In genomic region chr6:100803264-100803663, GRCh38 we compare ENCODE assay signal across 21 cellular contexts.
A peak's percentile ranks its signal among the peaks of the same experiment; 100 is the strongest.
DNase-seq lines count a peak whose midpoint lies in the region; ATAC-seq, FAIRE-seq and TF ChIP-seq lines count a peak whose summit lies in the region.
"Had no signal": no experiment of that assay in that cellular context is flagged by ENCODE, and none has a peak within 500 bp of the region (broad histone marks: within the 10 kb centered on the region; RNA-seq: fewer than 3 reads in every experiment).

No MANE protein-coding gene starts in this region.

- H3K27ac Mint-ChIP-seq in MCF 10A (ENCODE audit: low read depth, unreplicated experiment): peak overlapping the region; percentile 81
- H3K27ac Mint-ChIP-seq: activated T-helper 2 cell treated with anti-CD3 and anti-CD28 coated beads, Interferon-gamma antibody, Interleukin-2, Interleukin-4, amounts not matched to agents 10 μg/mL and 5 μg/mL and 100 μg/mL, durations not matched to agents 14 hours and 24 hours and 36 hours; CD4-positive, alpha-beta memory T cell; natural killer cell treated with Interleukin-12 subunit alpha and Interleukin-12 subunit beta and Interleukin-15 and Interleukin-18, amount 100 ng/mL, for 72 hours had no signal

- TF ChIP-seq CTCF in MCF 10A (IDR thresholded peaks at IDR 0.05; ENCODE audit: unreplicated experiment) (no peak), breast epithelium (IDR thresholded peaks at IDR 0.05) (no peak), thyroid gland (IDR thresholded peaks at IDR 0.05) (no peak)

- ATAC-seq in GM21825 (IDR thresholded peaks at IDR 0.05; ENCODE audit: unreplicated experiment): no peak
- ATAC-seq: body of pancreas; left colon; natural killer cell treated with Interleukin-12 subunit alpha and Interleukin-12 subunit beta and Interleukin-15 and Interleukin-18, amount 100 ng/mL, for 72 hours had no signal

- peaks cover 2% of the 10 kb centered on the region for H3K36me3 ChIP-seq in breast epithelium
- no peaks in the 10 kb centered on the region for H3K36me3 ChIP-seq in thyroid gland

- WGBS in thyroid gland, 2 donors: 45 to 52% methylated on average over 1 of the region's 1 CpG

- H3K9me3 Mint-ChIP-seq in MCF 10A (ENCODE audit: unreplicated experiment): no peaks in the 10 kb centered on the region
- H3K9me3 Mint-ChIP-seq: activated T-helper 2 cell treated with anti-CD3 and anti-CD28 coated beads, Interferon-gamma antibody, Interleukin-2, Interleukin-4, amounts not matched to agents 10 μg/mL and 5 μg/mL and 100 μg/mL, durations not matched to agents 14 hours and 24 hours and 36 hours; CD4-positive, alpha-beta memory T cell; natural killer cell treated with Interleukin-12 subunit alpha and Interleukin-12 subunit beta and Interleukin-15 and Interleukin-18, amount 100 ng/mL, for 72 hours had no signal

- H3K4me3 ChIP-seq in breast epithelium (no peak overlapping the region), thyroid gland (replicated peaks in 1 of 3) (no peak overlapping the region)
- H3K4me3 ChIP-seq: body of pancreas, tibial artery had no signal

- DNase-seq in MCF 10A (ENCODE audit: unreplicated experiment) (peak; percentile 72), breast epithelium (ENCODE audit: low spot score in 2 of 2) (no peak), NCI-H2029 (lab: John Stamatoyannopoulos, UW) (peak; percentile 57), epithelial cell of prostate (ENCODE audit: low read depth, low spot score) (peak; percentile 3), thyroid gland (peak; percentile 78 to 82), T1000 (lab: John Stamatoyannopoulos, UW) (no peak), GM12891 (ENCODE audit: insufficient read length, low spot score) (no peak)
- DNase-seq: activated CD4-positive, alpha-beta T cell treated with anti-CD3 and anti-CD28 coated beads for 48 hours; body of pancreas; CD4-positive, alpha-beta memory T cell; effector memory CD4-positive, alpha-beta T cell; left colon; midbrain; NCI-H446 treated with DMSO at 0.1 percent for 48 hours; stimulated activated CD4-positive, alpha-beta T cell treated with anti-CD3 and anti-CD28 coated beads, Interleukin-1b, Interleukin-23, amount 100 ng/mL, for 48 hours; stimulated activated naive CD4-positive, alpha-beta T cell treated with Interleukin-2 at 50 U/mL for 16 hours; tibial artery had no signal

- H3K27me3 Mint-ChIP-seq in MCF 10A (ENCODE audit: insufficient read depth, unreplicated experiment): no peaks in the 10 kb centered on the region
- H3K27me3 Mint-ChIP-seq: CD4-positive, alpha-beta memory T cell; natural killer cell treated with Interleukin-12 subunit alpha and Interleukin-12 subunit beta and Interleukin-15 and Interleukin-18, amount 100 ng/mL, for 72 hours had no signal

- H3K36me3 Mint-ChIP-seq in MCF 10A (ENCODE audit: insufficient read depth, unreplicated experiment): peaks cover 24% of the 10 kb centered on the region

- POLR2A ChIA-PET in MCF 10A (lab: Yijun Ruan, JAX): interaction anchor here (0.8 kb wide), 1 partner anchor 11 kb away, joined by 3 read pairs; no protein-coding TSS in a partner anchor

- peaks cover 16% of the 10 kb centered on the region for H3K4me1 Mint-ChIP-seq in MCF 10A (ENCODE audit: insufficient read depth, unreplicated experiment)

- no TSS peak for BruUV-seq in MCF 10A (replicated peaks; lab: Mats Ljungman, UMichigan)

- intact Hi-C loops in MCF 10A (cut with micrococcal nuclease): no loop called here
- intact Hi-C loops in breast epithelium (cut with DNase I; ENCODE audit: low total_unique reads): loop anchor here (5.0 kb wide), 2 partner anchors 284 to 551 kb away; no protein-coding TSS in a partner anchor
- intact Hi-C loops in thyroid gland (cut with DNase I): no loop called here

- H3K27ac ChIP-seq in breast epithelium (no peak overlapping the region), epithelial cell of prostate (no peak overlapping the region), thyroid gland (peak overlapping the region in 1 of 3 donors; percentile 3)
- H3K27ac ChIP-seq: body of pancreas, parathyroid adenoma, tibial artery had no signal

- CTCF ChIA-PET in MCF 10A (lab: Yijun Ruan, JAX): interaction anchor here (0.6 kb wide), 1 partner anchor 87 kb away, joined by 4 read pairs; no protein-coding TSS in a partner anchor

- H3K27me3 ChIP-seq in breast epithelium: no peaks in the 10 kb centered on the region
- H3K27me3 ChIP-seq in thyroid gland: no peaks in the 10 kb centered on the region
- H3K27me3 ChIP-seq: body of pancreas, tibial artery had no signal

- no peak overlapping the region for H3K4me3 Mint-ChIP-seq in MCF 10A (ENCODE audit: unreplicated experiment)
- H3K4me3 Mint-ChIP-seq: CD4-positive, alpha-beta memory T cell; natural killer cell treated with Interleukin-12 subunit alpha and Interleukin-12 subunit beta and Interleukin-15 and Interleukin-18, amount 100 ng/mL, for 72 hours had no signal

- TF ChIP-seq POLR2A in breast epithelium (IDR thresholded peaks at IDR 0.05): no peak
- no peak for TF ChIP-seq POLR2A in thyroid gland (IDR thresholded peaks at IDR 0.05)
- TF ChIP-seq POLR2A in GM12891 (IDR thresholded peaks at IDR 0.05; ENCODE audit: low read depth, low read length): no peak

- peaks cover 0 to 5% of the 10 kb centered on the region in 2 donors for H3K4me1 ChIP-seq in breast epithelium
- peaks cover 0 to 10% of the 10 kb centered on the region in 2 donors for H3K4me1 ChIP-seq in thyroid gland
- H3K4me1 ChIP-seq: body of pancreas, tibial artery had no signal

- H3K9me3 ChIP-seq in breast epithelium (no peaks in the 10 kb centered on the region), thyroid gland (no peaks in the 10 kb centered on the region)
- H3K9me3 ChIP-seq: body of pancreas, tibial artery had no signal

- no peak for FAIRE-seq in GM12891 (lab: Jason Lieb, UNC)

TF ChIP-seq in GM12891, 5 proteins besides CTCF, POLR2A, EP300 and RAD21:
- no peak for TF ChIP-seq TAF1 (IDR thresholded peaks at IDR 0.05; ENCODE audit: low read depth, low read length)
- no peak for TF ChIP-seq SPI1 (IDR thresholded peaks at IDR 0.05; ENCODE audit: low read depth, low read length)
- no peak for TF ChIP-seq PAX5 (IDR thresholded peaks at IDR 0.05; ENCODE audit: insufficient read depth, low read length, severe bottlenecking)
- TF ChIP-seq POLR2AphosphoS5 (IDR thresholded peaks at IDR 0.05; ENCODE audit: low read depth, low read length): no peak
- TF ChIP-seq POU2F2 (IDR thresholded peaks at IDR 0.05; ENCODE audit: low read depth, low read length): no peak
TF ChIP-seq in GM12891: peak in this region for 0.

Comparison
In these comparisons a context has a peak if more than half of its experiments do, and no peak if none do; other contexts are left out.
1. DNase-seq: peak in MCF 10A (single experiment), NCI-H2029 (single experiment), epithelial cell of prostate (single experiment) and thyroid gland (2 of 2); none in breast epithelium (0 of 2), T1000 (single experiment) and GM12891 (single experiment).